8 cellular contexts compared by ENCODE assay signal in genomic region chr14:104085032-104085888, GRCh38. TPM values are rescaled to one million over a fixed set of nuclear protein-coding genes. Genes with fewer than 3 reads are reported as not detected.
DNase-seq lines count a peak whose midpoint lies in the region; ATAC-seq, FAIRE-seq and TF ChIP-seq lines count a peak whose summit lies in the region.

Gene ASPG, plus strand, starts transcription at chr14:104085700. Its CDS starts 71 bp downstream, at chr14:104085771.

- peak within 1 kb of the TSS; percentile 50 to 54 for H3K4me3 ChIP-seq in right atrium auricular region
- H3K4me3 ChIP-seq in WERI-Rb-1 (ENCODE audit: low read depth, low read length), result no peak within 1 kb of the TSS

- TF ChIP-seq CTCF in right atrium auricular region (IDR thresholded peaks at IDR 0.05), result no peak
- no peak for TF ChIP-seq CTCF in progenitor cell of endocrine pancreas (IDR thresholded peaks at IDR 0.05; ENCODE audit: unreplicated experiment)
- TF ChIP-seq CTCF in WERI-Rb-1 (IDR thresholded peaks at IDR 0.05; ENCODE audit: low read depth, low read length), result no peak

- TF ChIP-seq POLR2A in GM12892 (IDR thresholded peaks at IDR 0.05; ENCODE audit: low read depth, low read length), result no peak

- H3K27ac ChIP-seq in right atrium auricular region (peak within 1 kb of the TSS; percentile 88 to 94), WERI-Rb-1 (no peak within 1 kb of the TSS)

- H3K36me3 ChIP-seq in right atrium auricular region, result no peaks in the 10 kb centered on the region
- no peaks in the 10 kb centered on the region for H3K36me3 ChIP-seq in WERI-Rb-1

- no peaks in the 10 kb centered on the region for H3K36me3 Mint-ChIP-seq in T-helper 17 cell (ENCODE audit: low read depth)
- H3K36me3 Mint-ChIP-seq in progenitor cell of endocrine pancreas (ENCODE audit: insufficient read depth), result no peaks in the 10 kb centered on the region

- H3K27ac Mint-ChIP-seq in T-helper 17 cell (no peak within 1 kb of the TSS), progenitor cell of endocrine pancreas (peak within 1 kb of the TSS; percentile 6)

- H3K4me3 Mint-ChIP-seq in T-helper 17 cell, result peak within 1 kb of the TSS; percentile 41
- H3K4me3 Mint-ChIP-seq in progenitor cell of endocrine pancreas (ENCODE audit: low read depth), result no peak within 1 kb of the TSS

- ATAC-seq in T-helper 17 cell (peak; percentile 50), HG02588 (IDR thresholded peaks at IDR 0.05; ENCODE audit: unreplicated experiment) (no peak), GM18870 (IDR thresholded peaks at IDR 0.05; ENCODE audit: unreplicated experiment) (no peak), HG03354 (IDR thresholded peaks at IDR 0.05; ENCODE audit: poor library complexity, severe bottlenecking, unreplicated experiment) (no peak)

- H3K4me1 Mint-ChIP-seq in T-helper 17 cell (no peaks in the 10 kb centered on the region), progenitor cell of endocrine pancreas (ENCODE audit: low read depth) (peaks cover 10% of the 10 kb centered on the region)

- FAIRE-seq in GM12892 (lab: Jason Lieb, UNC), result no peak

- peaks cover 26% of the 10 kb centered on the region for H3K27me3 Mint-ChIP-seq in T-helper 17 cell
- H3K27me3 Mint-ChIP-seq in progenitor cell of endocrine pancreas, result peaks cover 23% of the 10 kb centered on the region

- H3K9me3 Mint-ChIP-seq in progenitor cell of endocrine pancreas (ENCODE audit: low read depth), result no peaks in the 10 kb centered on the region

- DNase-seq in GM12892 (ENCODE audit: insufficient read length), result peak; percentile 49
- DNase-seq in T-helper 17 cell, result peak in 1 of 3 donors; percentile 34
- no peak for DNase-seq in right atrium auricular region (ENCODE audit: low spot score)
- DNase-seq in progenitor cell of endocrine pancreas (ENCODE audit: low spot score, unreplicated experiment), result no peak
- no peak for DNase-seq in WERI-Rb-1

- peaks cover 0 to 57% of the 10 kb centered on the region in 2 donors for H3K4me1 ChIP-seq in right atrium auricular region

- H3K27me3 ChIP-seq in right atrium auricular region (no peaks in the 10 kb centered on the region), WERI-Rb-1 (ENCODE audit: insufficient read depth, low read depth, severe bottlenecking) (no peaks in the 10 kb centered on the region)

- H3K9me3 ChIP-seq in T-helper 17 cell (ENCODE audit: control insufficient read depth, low read length, poor library complexity, severe bottlenecking), result no peaks in the 10 kb centered on the region
- no peaks in the 10 kb centered on the region for H3K9me3 ChIP-seq in right atrium auricular region
- peaks cover under 1% of the 10 kb centered on the region for H3K9me3 ChIP-seq in WERI-Rb-1 (ENCODE audit: severe bottlenecking)

RNA-seq across cellular contexts. Expression of gene ASPG, which starts in this region (rescaled TPM):
- polyA plus RNA-seq in GM12892 (2012; ENCODE audit: missing spikeins), result not detected
- total RNA-seq in T-helper 17 cell (not detected), right atrium auricular region (100 to 1,000 TPM in 1 of 2 donors, 10 to 100 TPM in 1; 78.5 to 161 TPM), progenitor cell of endocrine pancreas (not detected in 2 replicates)

Comparison
In these comparisons a context has a peak if more than half of its experiments do, and no peak if none do; other contexts are left out.
1. RNA of gene ASPG (total RNA-seq): 78.5 to 161 TPM in right atrium auricular region; not detected in progenitor cell of endocrine pancreas and not detected in T-helper 17 cell; every median in the first group is over 10 times any median in the second.
2. Peak in ATAC-seq in T-helper 17 cell; RNA of the gene not detected or under 1 TPM.